21 cellular contexts compared by ENCODE assay signal in the genomic region with DNA sequence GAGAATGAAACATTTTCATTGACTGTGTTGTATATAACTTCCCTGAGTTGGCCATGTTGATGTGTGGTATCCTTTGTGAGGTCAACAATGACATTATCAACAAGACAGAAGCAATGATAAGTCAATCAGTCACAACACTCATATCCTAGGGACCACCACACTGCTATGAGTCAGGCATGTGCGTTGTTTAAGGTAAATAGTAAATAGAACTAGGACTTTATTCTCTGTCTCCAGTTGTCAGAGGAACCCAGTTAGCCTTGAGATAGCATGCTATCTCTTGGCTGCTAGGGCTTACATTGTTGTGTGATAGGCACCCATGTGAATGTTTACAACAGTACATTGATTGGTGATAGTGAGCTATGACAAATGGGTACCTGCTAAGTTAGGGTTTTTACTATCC. TPM values are rescaled to one million over a fixed set of nuclear protein-coding genes. Genes with fewer than 3 reads are reported as not detected.
A peak's percentile ranks its signal among the peaks of the same experiment; 100 is the strongest.
DNase-seq lines count a peak whose midpoint lies in the region; ATAC-seq, FAIRE-seq and TF ChIP-seq lines count a peak whose summit lies in the region.
"Had no signal": no experiment of that assay in that cellular context is flagged by ENCODE, and none has a peak within 500 bp of the region (broad histone marks: within the 10 kb centered on the region; RNA-seq: fewer than 3 reads in every experiment).

No MANE protein-coding gene starts in this region.

- no peaks in the 10 kb centered on the region for H3K36me3 ChIP-seq in HUES48 (ENCODE audit: control insufficient read depth, insufficient read depth, low read length)
- H3K36me3 ChIP-seq in small intestine (ENCODE audit: control insufficient read depth in 2 of 2, insufficient read depth in 2 of 2, low read length in 2 of 2) = peaks cover 0 to 2% of the 10 kb centered on the region in 2 donors
- no peaks in the 10 kb centered on the region for H3K36me3 ChIP-seq in body of pancreas (replicated peaks in 1 of 2; ENCODE audit: insufficient read depth in 1 of 2, low read depth in 2 of 2)

- H3K27ac ChIP-seq in HUES48 (ENCODE audit: low read depth, low read length) (peak overlapping the region; percentile 51), epithelial cell of prostate (peak overlapping the region; percentile 67), small intestine (ENCODE audit: low read depth in 1 of 2, low read length in 1 of 2) (no peak overlapping the region), body of pancreas (no peak overlapping the region)
- H3K27ac ChIP-seq: SJSA1 had no signal

- ATAC-seq in body of pancreas = no peak

- no peak for DNase-seq in GM12892 (ENCODE audit: insufficient read length)
- DNase-seq in epithelial cell of prostate (ENCODE audit: low read depth, low spot score) = no peak
- peak; percentile 37 for DNase-seq in small intestine
- DNase-seq in HuH-7.5 (ENCODE audit: low spot score) = no peak
- no peak for DNase-seq in SHP77 (lab: John Stamatoyannopoulos, UW)
- no peak for DNase-seq in body of pancreas
- DNase-seq: ACHN, AML-193, COR-L47, DMS153, HFFc6, MV-4-11, NCI-H1417, NCI-H187 treated with DMSO at 0.1 percent for 48 hours, NCI-H2171, NCI-H446 treated with DMSO at 0.1 percent for 48 hours, NCI-H748 treated with DMSO at 0.1 percent for 48 hours, RPMI8226 had no signal

- peak; percentile 82 for FAIRE-seq in GM12892 (lab: Jason Lieb, UNC)
- FAIRE-seq in small intestine (lab: Jason Lieb, UNC) = no peak
- FAIRE-seq: H54 had no signal

- H3K9ac ChIP-seq in HUES48 (ENCODE audit: low read depth, low read length) = no peak overlapping the region

- H3K4me3 ChIP-seq in HUES48 (ENCODE audit: low read depth, low read length) (no peak overlapping the region), small intestine (ENCODE audit: low read depth in 1 of 2, low read length in 2 of 2) (no peak overlapping the region), body of pancreas (no peak overlapping the region)
- H3K4me3 ChIP-seq: SJSA1 had no signal

- WGBS in small intestine, 3 donors = 20 to 82% (median 50%) methylated on average over 1 of the region's 1 CpG
- WGBS in body of pancreas, 2 donors = 20 to 35% methylated on average over 1 of the region's 1 CpG

- no peaks in the 10 kb centered on the region for H3K27me3 ChIP-seq in HUES48 (ENCODE audit: control insufficient read depth, insufficient read depth, low read length)
- H3K27me3 ChIP-seq in small intestine (ENCODE audit: control insufficient read depth in 2 of 2, insufficient read depth in 2 of 2, low read length in 2 of 2) = no peaks in the 10 kb centered on the region
- H3K27me3 ChIP-seq in body of pancreas = no peaks in the 10 kb centered on the region
- H3K27me3 ChIP-seq: SJSA1 had no signal

- H3K9me3 ChIP-seq in HUES48 (ENCODE audit: control insufficient read depth, insufficient read depth, low read length) = no peaks in the 10 kb centered on the region; the same call in 1 of the 2 replicates
- no peaks in the 10 kb centered on the region for H3K9me3 ChIP-seq in small intestine (ENCODE audit: control insufficient read depth, low read depth)
- H3K9me3 ChIP-seq in body of pancreas = no peaks in the 10 kb centered on the region
- H3K9me3 ChIP-seq: SJSA1 had no signal

- peaks cover 22% of the 10 kb centered on the region for H3K4me1 ChIP-seq in HUES48 (ENCODE audit: control insufficient read depth, insufficient read depth, low read length)
- no peaks in the 10 kb centered on the region for H3K4me1 ChIP-seq in small intestine (ENCODE audit: control insufficient read depth in 2 of 2, insufficient read depth in 1 of 2, low read depth in 1 of 2, low read length in 1 of 2)
- peaks cover 16% of the 10 kb centered on the region for H3K4me1 ChIP-seq in body of pancreas

- TF ChIP-seq POLR2A in GM12892 (IDR thresholded peaks at IDR 0.05; ENCODE audit: low read depth, low read length) (no peak), body of pancreas (IDR thresholded peaks at IDR 0.05) (no peak)

- no peak for TF ChIP-seq CTCF in body of pancreas (IDR thresholded peaks at IDR 0.05)

- intact Hi-C loops in body of pancreas (cut with DNase I) = no loop called here

RNA-seq across cellular contexts. Expression of a gene that starts 37.3 kb away (rescaled TPM):
- 12.4 TPM for polyA plus RNA-seq in GM12892 (2012; ENCODE audit: missing spikeins)
- polyA plus RNA-seq in small intestine = 10 to 100 TPM; 10.5 to 13.8 (median 13.6) TPM
- 10 to 100 TPM; 20.5 to 76.8 TPM for total RNA-seq in body of pancreas

Comparison
In these comparisons a context has a peak if more than half of its experiments do, and no peak if none do; other contexts are left out.
1. H3K27ac ChIP-seq: peak in HUES48 (single experiment) and epithelial cell of prostate (single experiment); none in small intestine (0 of 2) and body of pancreas (0 of 4).